ENCODE assay signal across 1 cellular context in the genomic region with DNA sequence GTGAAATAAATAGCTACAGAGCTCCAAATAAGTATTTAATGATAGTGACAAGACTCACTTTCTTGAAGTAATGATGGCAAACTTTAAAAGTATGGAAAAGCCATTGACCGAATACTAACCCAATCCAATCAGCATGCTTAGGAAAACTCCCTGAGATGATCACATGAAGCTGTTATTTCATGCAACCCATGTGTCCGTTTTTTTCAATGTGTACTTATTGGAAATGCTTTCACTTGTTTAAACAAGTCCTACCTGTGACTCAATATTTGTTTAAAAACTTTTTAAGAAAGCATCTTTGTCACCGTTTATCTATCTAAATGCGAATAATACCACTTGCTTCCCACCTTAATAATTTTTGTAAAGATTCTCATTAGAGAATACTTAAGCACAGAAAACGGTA.
TF ChIP-seq lines count a peak whose summit lies in the region.

No MANE protein-coding gene starts in this region.

TF ChIP-seq in A549, 52 proteins besides CTCF, POLR2A, EP300 and RAD21 (continued from another document):
- TF ChIP-seq, protein P1, sequence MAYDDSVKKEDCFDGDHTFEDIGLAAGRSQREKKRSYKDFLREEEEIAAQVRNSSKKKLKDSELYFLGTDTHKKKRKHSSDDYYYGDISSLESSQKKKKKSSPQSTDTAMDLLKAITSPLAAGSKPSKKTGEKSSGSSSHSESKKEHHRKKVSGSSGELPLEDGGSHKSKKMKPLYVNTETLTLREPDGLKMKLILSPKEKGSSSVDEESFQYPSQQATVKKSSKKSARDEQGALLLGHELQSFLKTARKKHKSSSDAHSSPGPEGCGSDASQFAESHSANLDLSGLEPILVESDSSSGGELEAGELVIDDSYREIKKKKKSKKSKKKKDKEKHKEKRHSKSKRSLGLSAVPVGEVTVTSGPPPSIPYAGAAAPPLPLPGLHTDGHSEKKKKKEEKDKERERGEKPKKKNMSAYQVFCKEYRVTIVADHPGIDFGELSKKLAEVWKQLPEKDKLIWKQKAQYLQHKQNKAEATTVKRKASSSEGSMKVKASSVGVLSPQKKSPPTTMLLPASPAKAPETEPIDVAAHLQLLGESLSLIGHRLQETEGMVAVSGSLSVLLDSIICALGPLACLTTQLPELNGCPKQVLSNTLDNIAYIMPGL (CRISPR knock-in tag; IDR thresholded peaks at IDR 0.05; ENCODE audit: borderline replicate concordance) = no peak
- TF ChIP-seq, protein P2, sequence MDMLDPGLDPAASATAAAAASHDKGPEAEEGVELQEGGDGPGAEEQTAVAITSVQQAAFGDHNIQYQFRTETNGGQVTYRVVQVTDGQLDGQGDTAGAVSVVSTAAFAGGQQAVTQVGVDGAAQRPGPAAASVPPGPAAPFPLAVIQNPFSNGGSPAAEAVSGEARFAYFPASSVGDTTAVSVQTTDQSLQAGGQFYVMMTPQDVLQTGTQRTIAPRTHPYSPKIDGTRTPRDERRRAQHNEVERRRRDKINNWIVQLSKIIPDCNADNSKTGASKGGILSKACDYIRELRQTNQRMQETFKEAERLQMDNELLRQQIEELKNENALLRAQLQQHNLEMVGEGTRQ (IDR thresholded peaks at IDR 0.05) = 0 out of 2 replicates have a peak, but pooled peaks have one; percentile 19
- TF ChIP-seq, protein P3, sequence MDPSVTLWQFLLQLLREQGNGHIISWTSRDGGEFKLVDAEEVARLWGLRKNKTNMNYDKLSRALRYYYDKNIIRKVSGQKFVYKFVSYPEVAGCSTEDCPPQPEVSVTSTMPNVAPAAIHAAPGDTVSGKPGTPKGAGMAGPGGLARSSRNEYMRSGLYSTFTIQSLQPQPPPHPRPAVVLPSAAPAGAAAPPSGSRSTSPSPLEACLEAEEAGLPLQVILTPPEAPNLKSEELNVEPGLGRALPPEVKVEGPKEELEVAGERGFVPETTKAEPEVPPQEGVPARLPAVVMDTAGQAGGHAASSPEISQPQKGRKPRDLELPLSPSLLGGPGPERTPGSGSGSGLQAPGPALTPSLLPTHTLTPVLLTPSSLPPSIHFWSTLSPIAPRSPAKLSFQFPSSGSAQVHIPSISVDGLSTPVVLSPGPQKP (IDR thresholded peaks at IDR 0.05; ENCODE audit: low read depth, low read length) = no peak
- TF ChIP-seq JUNB (IDR thresholded peaks at IDR 0.05) (peak; percentile 42; the same call in 1 of the 2 replicates), JUN (IDR thresholded peaks at IDR 0.05) (no peak)
- TF ChIP-seq, protein P4, sequence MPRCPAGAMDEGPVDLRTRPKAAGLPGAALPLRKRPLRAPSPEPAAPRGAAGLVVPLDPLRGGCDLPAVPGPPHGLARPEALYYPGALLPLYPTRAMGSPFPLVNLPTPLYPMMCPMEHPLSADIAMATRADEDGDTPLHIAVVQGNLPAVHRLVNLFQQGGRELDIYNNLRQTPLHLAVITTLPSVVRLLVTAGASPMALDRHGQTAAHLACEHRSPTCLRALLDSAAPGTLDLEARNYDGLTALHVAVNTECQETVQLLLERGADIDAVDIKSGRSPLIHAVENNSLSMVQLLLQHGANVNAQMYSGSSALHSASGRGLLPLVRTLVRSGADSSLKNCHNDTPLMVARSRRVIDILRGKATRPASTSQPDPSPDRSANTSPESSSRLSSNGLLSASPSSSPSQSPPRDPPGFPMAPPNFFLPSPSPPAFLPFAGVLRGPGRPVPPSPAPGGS (IDR thresholded peaks at IDR 0.05) = 0 out of 3 replicates have a peak, but pooled peaks have one; percentile 23
- TF ChIP-seq, protein P5, sequence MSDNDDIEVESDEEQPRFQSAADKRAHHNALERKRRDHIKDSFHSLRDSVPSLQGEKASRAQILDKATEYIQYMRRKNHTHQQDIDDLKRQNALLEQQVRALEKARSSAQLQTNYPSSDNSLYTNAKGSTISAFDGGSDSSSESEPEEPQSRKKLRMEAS (IDR thresholded peaks at IDR 0.05) = peak; percentile 48
